19 cellular contexts compared by ENCODE assay signal in the genomic region with DNA sequence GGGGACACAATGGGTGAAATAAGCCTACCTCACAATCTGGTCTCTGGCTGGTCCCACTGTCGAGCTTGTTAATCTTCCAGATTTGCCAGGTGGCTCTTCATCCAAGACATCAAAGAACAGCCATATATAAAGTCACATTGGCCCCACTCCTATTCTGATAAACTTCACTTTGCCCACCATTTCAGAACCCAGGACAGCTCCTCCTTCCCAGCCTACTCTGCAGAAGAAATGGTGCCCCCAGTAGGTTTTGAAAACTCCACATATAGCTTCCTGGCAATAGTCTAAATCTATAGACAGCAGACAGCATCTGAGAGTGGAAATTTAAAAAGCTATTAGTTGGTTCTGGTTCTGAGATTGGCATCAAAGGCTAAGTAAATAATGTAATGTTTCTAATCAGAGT.
DNase-seq lines count a peak whose midpoint lies in the region; ATAC-seq and TF ChIP-seq lines count a peak whose summit lies in the region.
"Had no signal": no experiment of that assay in that cellular context is flagged by ENCODE, and none has a peak within 500 bp of the region (broad histone marks: within the 10 kb centered on the region; RNA-seq: fewer than 3 reads in every experiment).

No MANE protein-coding gene starts in this region.

- no peak overlapping the region for H2AK9ac ChIP-seq in IMR-90 (replicated peaks; ENCODE audit: low read depth, low read length, poor library complexity)

- no peaks in the 10 kb centered on the region for H4K20me1 ChIP-seq in IMR-90 (ENCODE audit: insufficient read depth, low read length)

- H3K36me3 ChIP-seq in IMR-90 (ENCODE audit: control insufficient read depth, insufficient read depth, low read length) (no peaks in the 10 kb centered on the region), spleen (no peaks in the 10 kb centered on the region)
- H3K36me3 ChIP-seq: ascending aorta, gastroesophageal sphincter, uterus had no signal

- no peak overlapping the region for H2BK120ac ChIP-seq in IMR-90 (ENCODE audit: low read depth, low read length)

- no TSS peak for BruUV-seq in IMR-90 (replicated peaks; lab: Mats Ljungman, UMichigan)

- dilution Hi-C loops in IMR-90 (cut with HindIII; ENCODE audit: low sequenced_read_pairs, unreplicated experiment) = no loop called here

- H4K5ac ChIP-seq in IMR-90 (ENCODE audit: low read depth, low read length) = no peak overlapping the region

- H3K27me3 ChIP-seq in IMR-90 (ENCODE audit: control insufficient read depth, insufficient read depth, low read length) = no peaks in the 10 kb centered on the region
- no peaks in the 10 kb centered on the region for H3K27me3 ChIP-seq in spleen (replicated peaks in 1 of 7)
- H3K27me3 ChIP-seq: ascending aorta, gastroesophageal sphincter, uterus had no signal

- intact Hi-C loops in IMR-90 (cut with micrococcal nuclease) (no loop called here), spleen (cut with DNase I; ENCODE audit: low total_unique reads) (no loop called here)

- in situ Hi-C loops in IMR-90 (cut with MboI; ENCODE audit: low sequenced_read_pairs) (no loop called here), SK-MEL-5 (cut with HindIII; ENCODE audit: low pct_unique_long_range_greater_than_20kb, low sequenced_read_pairs) (no loop called here)

- H2BK5ac ChIP-seq in IMR-90 (ENCODE audit: low read depth, low read length, poor library complexity, severe bottlenecking) = no peak overlapping the region

- H3K4me2 ChIP-seq in IMR-90 (ENCODE audit: low read depth, low read length) = no peak overlapping the region

- CTCF ChIA-PET in IMR-90 (lab: Yijun Ruan, JAX) = no interaction called here

- H3K56ac ChIP-seq in IMR-90 (ENCODE audit: extremely low read depth, insufficient read depth, low read length) = no peak overlapping the region

- H3K14ac ChIP-seq in IMR-90 (replicated peaks; ENCODE audit: low read depth, low read length) = no peak overlapping the region

- H3K9me3 ChIP-seq in IMR-90 (ENCODE audit: control insufficient read depth, insufficient read depth, low read length) (no peaks in the 10 kb centered on the region; the same call in 1 of the 2 replicates), spleen (peaks cover 0 to 41% (median 2%) of the 10 kb centered on the region in 8 donors)
- H3K9me3 ChIP-seq: ascending aorta, gastroesophageal sphincter, uterus had no signal

- no peak overlapping the region for H3K4ac ChIP-seq in IMR-90 (ENCODE audit: low read depth, low read length)

- H3K23ac ChIP-seq in IMR-90 (ENCODE audit: low read depth, low read length) = no peak overlapping the region

- no peak overlapping the region for H3K18ac ChIP-seq in IMR-90 (ENCODE audit: low read depth, low read length)

- no peak overlapping the region for H3K4me3 ChIP-seq in IMR-90 (ENCODE audit: insufficient read depth, low read depth, low read length)
- no peak overlapping the region for H3K4me3 ChIP-seq in spleen
- H3K4me3 ChIP-seq: ascending aorta, coronary artery, gastroesophageal sphincter, uterus had no signal

- H3K79me1 ChIP-seq in IMR-90 (ENCODE audit: low read depth in 1 of 2, low read length in 2 of 2) = no peaks in the 10 kb centered on the region

- H2BK15ac ChIP-seq in IMR-90 (ENCODE audit: low read depth, low read length) = no peak overlapping the region

- H3K9me1 ChIP-seq in IMR-90 (ENCODE audit: insufficient read depth, low read length) = no peaks in the 10 kb centered on the region

- DNase-seq in AG20443 (ENCODE audit: low spot score) = peak; percentile 9
- peak; percentile 10 for DNase-seq in IMR-90
- DNase-seq in SK-MEL-5 (ENCODE audit: low read depth, low spot score) = peak; percentile 28
- peak; percentile 29 for DNase-seq in iPS-NIHi11 (ENCODE audit: low spot score)
- no peak for DNase-seq in spleen
- DNase-seq: activated CD4-positive, alpha-beta T cell treated with anti-CD3 and anti-CD28 coated beads, Interleukin-2, amount 10 ng/mL, durations not matched to agents 7 days and 5 days; activated naive CD4-positive, alpha-beta T cell; COR-L47; GDM1; naive thymus-derived CD8-positive, alpha-beta T cell; NCI-H1417; NCI-H2171 treated with DMSO at 0.1 percent for 48 hours; uterus had no signal

- no peak overlapping the region for H4K91ac ChIP-seq in IMR-90 (ENCODE audit: insufficient read depth, low read depth, low read length)

- no peak overlapping the region for H2BK20ac ChIP-seq in IMR-90 (ENCODE audit: low read depth, low read length)

- H3K27ac ChIP-seq in IMR-90 (ENCODE audit: insufficient read depth, low read length) = no peak overlapping the region
- H3K27ac ChIP-seq in spleen = no peak overlapping the region
- H3K27ac ChIP-seq: ascending aorta, coronary artery, gastroesophageal sphincter, uterus had no signal

- H2AFZ ChIP-seq in IMR-90 (replicated peaks; ENCODE audit: low read length, poor library complexity) = no peak overlapping the region

- no peak for TF ChIP-seq POLR2A in IMR-90 (IDR thresholded peaks at IDR 0.05; ENCODE audit: low read depth, low read length)
- no peak for TF ChIP-seq POLR2A in spleen (IDR thresholded peaks at IDR 0.05)

- POLR2A ChIA-PET in IMR-90 (lab: Charles Lee; ENCODE audit: unreplicated experiment) = no interaction called here

- TF ChIP-seq CTCF in IMR-90 (conservative IDR thresholded peaks at IDR 0.05; ENCODE audit: low read depth, low read length) (no peak), spleen (IDR thresholded peaks at IDR 0.05 in 8 of 11, conservative IDR thresholded peaks at IDR 0.05 in 3 of 11) (no peak)

- H4K8ac ChIP-seq in IMR-90 (ENCODE audit: low read depth in 2 of 2, low read length in 2 of 2) = no peak overlapping the region

- no peaks in the 10 kb centered on the region for H3K4me1 ChIP-seq in IMR-90 (ENCODE audit: control insufficient read depth, insufficient read depth, low read length)
- no peaks in the 10 kb centered on the region for H3K4me1 ChIP-seq in spleen
- H3K4me1 ChIP-seq: ascending aorta, gastroesophageal sphincter, uterus had no signal

- TF ChIP-seq RAD21 in IMR-90 (IDR thresholded peaks at IDR 0.05; ENCODE audit: low read length) = no peak

- no peak overlapping the region for H3K9ac ChIP-seq in IMR-90 (ENCODE audit: low read depth, low read length)

- WGBS in IMR-90 (ENCODE audit: extremely low coverage in 2 of 2, insufficient read length in 1 of 2), 2 experiments = 33% methylated on average over 1 of the region's 1 CpG; no CpG with 5 or more reads in 1 of the 2 experiments
- 31 to 70% (median 50%) methylated on average over 1 of the region's 1 CpG for WGBS in spleen, 5 donors

- no peak for ATAC-seq in IMR-90 (ENCODE audit: low read depth)
- ATAC-seq in GM18511 (IDR thresholded peaks at IDR 0.05; ENCODE audit: unreplicated experiment) = no peak
- ATAC-seq in GM21786 (IDR thresholded peaks at IDR 0.05; ENCODE audit: unreplicated experiment) = no peak
- ATAC-seq in HG03521 (IDR thresholded peaks at IDR 0.05; ENCODE audit: unreplicated experiment) = no peak
- ATAC-seq: gastroesophageal sphincter; naive thymus-derived CD8-positive, alpha-beta T cell had no signal

- H2AK5ac ChIP-seq in IMR-90 (ENCODE audit: low read depth, low read length) = no peak overlapping the region

TF ChIP-seq in IMR-90, 13 proteins besides CTCF, POLR2A, EP300 and RAD21:
- TF ChIP-seq RCOR1 (IDR thresholded peaks at IDR 0.05; ENCODE audit: insufficient replicate concordance, low read length) = no peak
- TF ChIP-seq CHD1 (IDR thresholded peaks at IDR 0.05; ENCODE audit: low read depth, low read length) = no peak
- TF ChIP-seq MXI1 (IDR thresholded peaks at IDR 0.05; ENCODE audit: borderline replicate concordance, low read depth, low read length) = no peak
- TF ChIP-seq CEBPB (IDR thresholded peaks at IDR 0.05; ENCODE audit: low read depth, low read length) = no peak
